10 cellular contexts compared by ENCODE assay signal in genomic region chr1:182604835-182605164, GRCh38. TPM values are rescaled to one million over a fixed set of nuclear protein-coding genes. Genes with fewer than 3 reads are reported as not detected.
DNase-seq lines count a peak whose midpoint lies in the region; ATAC-seq and TF ChIP-seq lines count a peak whose summit lies in the region.
"Had no signal": no experiment of that assay in that cellular context is flagged by ENCODE, and none has a peak within 500 bp of the region (broad histone marks: within the 10 kb centered on the region; RNA-seq: fewer than 3 reads in every experiment).

No MANE protein-coding gene starts in this region.

- H2AFZ ChIP-seq in osteoblast (ENCODE audit: low read length) = peak overlapping the region; percentile 89

- H3K27me3 Mint-ChIP-seq in CD8-positive, alpha-beta T cell (ENCODE audit: low read depth) = peaks cover 28% of the 10 kb centered on the region

- no peaks in the 10 kb centered on the region for H3K36me3 ChIP-seq in CD8-positive, alpha-beta T cell (ENCODE audit: insufficient read depth, low read length)
- H3K36me3 ChIP-seq in HUES48 (ENCODE audit: control insufficient read depth, insufficient read depth, low read length) = peaks cover 14% of the 10 kb centered on the region
- no peaks in the 10 kb centered on the region for H3K36me3 ChIP-seq in osteoblast (ENCODE audit: insufficient read depth, low read length)

- POLR2A ChIA-PET in CD8-positive, alpha-beta T cell (lab: Charles Lee) = interaction anchor here (0.6 to 1.3 kb wide), 5 partner anchors 9 to 186 kb away, joined by 3 to 9 read pairs (median 3); partner anchors contain the start of gene RNASEL

- peak overlapping the region; percentile 78 for H3K4me3 Mint-ChIP-seq in CD8-positive, alpha-beta T cell

- H3K27ac ChIP-seq in CD8-positive, alpha-beta T cell (ENCODE audit: low read depth, low read length) = no peak overlapping the region
- no peak overlapping the region for H3K27ac ChIP-seq in HUES48 (ENCODE audit: low read depth, low read length)
- H3K27ac ChIP-seq in coronary artery = peak overlapping the region in 1 of 2 donors; percentile 44
- no peak overlapping the region for H3K27ac ChIP-seq in osteoblast (ENCODE audit: low read depth, low read length)

- H3K4me1 ChIP-seq in CD8-positive, alpha-beta T cell (ENCODE audit: insufficient read depth, low read length) = peaks cover 16% of the 10 kb centered on the region
- peaks cover 27% of the 10 kb centered on the region for H3K4me1 ChIP-seq in HUES48 (ENCODE audit: control insufficient read depth, insufficient read depth, low read length)
- H3K4me1 ChIP-seq in osteoblast (ENCODE audit: insufficient read depth, low read length) = peaks cover 10% of the 10 kb centered on the region

- H3K4me3 ChIP-seq in CD8-positive, alpha-beta T cell (ENCODE audit: low read depth, low read length) = peak overlapping the region; percentile 45
- H3K4me3 ChIP-seq in HUES48 (ENCODE audit: low read depth, low read length) = peak overlapping the region; percentile 47; the same call in 1 of the 2 replicates
- H3K4me3 ChIP-seq in coronary artery = peak overlapping the region; percentile 79
- H3K4me3 ChIP-seq in osteoblast (ENCODE audit: insufficient read depth, low read length) = peak overlapping the region; percentile 65

- peaks cover 17% of the 10 kb centered on the region for H3K4me1 Mint-ChIP-seq in CD8-positive, alpha-beta T cell (ENCODE audit: low read depth)

- H4K20me1 ChIP-seq in osteoblast (ENCODE audit: insufficient read depth, low read length) = no peaks in the 10 kb centered on the region

- H3K79me2 ChIP-seq in osteoblast (ENCODE audit: insufficient read depth, low read length) = no peaks in the 10 kb centered on the region

- H3K4me2 ChIP-seq in osteoblast (ENCODE audit: insufficient read depth, low read length) = peak overlapping the region; percentile 81

- no peak for TF ChIP-seq CTCF in CD8-positive, alpha-beta T cell (IDR thresholded peaks at IDR 0.05)
- TF ChIP-seq CTCF in coronary artery (IDR thresholded peaks at IDR 0.05) (no peak), osteoblast (IDR thresholded peaks at IDR 0.05; ENCODE audit: extremely low read depth, low read depth, low read length) (no peak)

- CTCF ChIA-PET in CD8-positive, alpha-beta T cell (lab: Charles Lee) = interaction anchor here (1.0 to 25.8 kb wide), 4 partner anchors 9 to 182 kb away, joined by 7 to 581 read pairs (median 38); partner anchors contain the start of genes NPL and RNASEL

- H3K9ac ChIP-seq in HUES48 (ENCODE audit: low read depth, low read length) = no peak overlapping the region

- no peaks in the 10 kb centered on the region for H3K27me3 ChIP-seq in CD8-positive, alpha-beta T cell (ENCODE audit: insufficient read depth, low read length)
- peaks cover 51% of the 10 kb centered on the region for H3K27me3 ChIP-seq in HUES48 (ENCODE audit: control insufficient read depth, insufficient read depth, low read length)
- peaks cover 3% of the 10 kb centered on the region for H3K27me3 ChIP-seq in osteoblast (ENCODE audit: insufficient read depth, low read length)

- H3K27ac Mint-ChIP-seq in CD8-positive, alpha-beta T cell = no peak overlapping the region
- H3K27ac Mint-ChIP-seq: activated naive CD4-positive, alpha-beta T cell treated with anti-CD3 and anti-CD28 coated beads, Interleukin-2, amount 50 U/mL, for 72 hours had no signal

- H3K36me3 Mint-ChIP-seq in CD8-positive, alpha-beta T cell = no peaks in the 10 kb centered on the region

- no peak for DNase-seq in CD8-positive, alpha-beta T cell
- DNase-seq in coronary artery (ENCODE audit: low spot score) (no peak), osteoblast (ENCODE audit: insufficient read length, low spot score, missing footprints) (no peak), kidney glomerular epithelial cell (lab: John Stamatoyannopoulos, UW) (no peak), NCI-H774 (lab: John Stamatoyannopoulos, UW) (no peak), NCI-H526 treated with DMSO at 0.1 percent for 48 hours (lab: John Stamatoyannopoulos, UW) (no peak)

- no peaks in the 10 kb centered on the region for H3K9me3 Mint-ChIP-seq in CD8-positive, alpha-beta T cell
- H3K9me3 Mint-ChIP-seq: activated naive CD4-positive, alpha-beta T cell treated with anti-CD3 and anti-CD28 coated beads, Interleukin-2, amount 50 U/mL, for 72 hours had no signal

- ATAC-seq in CD8-positive, alpha-beta T cell = no peak
- no peak for ATAC-seq in HG02610 (IDR thresholded peaks at IDR 0.05; ENCODE audit: unreplicated experiment)

- no peaks in the 10 kb centered on the region for H3K9me3 ChIP-seq in CD8-positive, alpha-beta T cell (ENCODE audit: low read length)
- H3K9me3 ChIP-seq in HUES48 (ENCODE audit: control insufficient read depth, insufficient read depth, low read length) (no peaks in the 10 kb centered on the region), osteoblast (ENCODE audit: low read depth, low read length) (no peaks in the 10 kb centered on the region)

- intact Hi-C loops in CD8-positive, alpha-beta T cell (cut with DNase I, micrococcal nuclease) = loop anchor here (1.0 to 5.0 kb wide), 5 partner anchors 12 to 517 kb away; partner anchors contain the start of gene DHX9 (in 2 of the 2)

RNA-seq across cellular contexts. Expression of gene RGS16, which starts 0.6 kb away (rescaled TPM):
- 10 to 100 TPM; 11.6 to 12.0 TPM for total RNA-seq in CD8-positive, alpha-beta T cell
- total RNA-seq in osteoblast = under 0.01 and 0.29 TPM in 2 replicates
- total RNA-seq: M059J had no signal

RNA-seq across cellular contexts. Expression of gene RNASEL, which starts 15.7 kb away (rescaled TPM):
- total RNA-seq in CD8-positive, alpha-beta T cell = 1 to 10 TPM; 1.5 to 1.7 TPM
- total RNA-seq in osteoblast = 7.2 and 9.1 TPM in 2 replicates
